Comparison of ENCODE assay signal across 1 cellular context in genomic region chr3:136861890-136862610, GRCh38.
TF ChIP-seq lines count a peak whose summit lies in the region.

Gene NCK1 (plus strand): TSS chr3:136862208. CDS start chr3:136928002, 65,794 bp downstream.

TF ChIP-seq in K562, 482 proteins besides CTCF, POLR2A, EP300 and RAD21 (continued from another document and continues in another):
- TF ChIP-seq ZBTB40 (IDR thresholded peaks at IDR 0.05) (0 out of 2 replicates have a peak, but pooled peaks have one; percentile 24), ZBTB40 (CRISPR knock-in tag; IDR thresholded peaks at IDR 0.05) (no peak), GTF2A2 (tag; IDR thresholded peaks at IDR 0.05) (no peak), NCOA6 (IDR thresholded peaks at IDR 0.05) (peak; percentile 40; the same call in 1 of the 2 replicates), GATAD2A (IDR thresholded peaks at IDR 0.05) (no peak), ZBTB1 (CRISPR knock-in tag; IDR thresholded peaks at IDR 0.05; ENCODE audit: borderline replicate concordance, low read depth) (peak; percentile 50; the same call in 1 of the 2 replicates), ZNF23 (CRISPR knock-in tag; IDR thresholded peaks at IDR 0.05) (no peak), ZFP91 (CRISPR knock-in tag; IDR thresholded peaks at IDR 0.05) (no peak), GATAD2B (IDR thresholded peaks at IDR 0.05; ENCODE audit: borderline replicate concordance) (no peak), MCM7 (IDR thresholded peaks at IDR 0.05) (no peak), HDAC3 (IDR thresholded peaks at IDR 0.05; ENCODE audit: borderline replicate concordance, partially characterized antibody) (no peak), SIX5 (IDR thresholded peaks at IDR 0.05; ENCODE audit: borderline replicate concordance in 1 of 2, insufficient read depth in 1 of 2, low read depth in 1 of 2, low read length in 2 of 2) (no peak), IFI16 (CRISPR knock-in tag; IDR thresholded peaks at IDR 0.05) (no peak), ZNF551 (CRISPR knock-in tag; IDR thresholded peaks at IDR 0.05) (no peak), KLF6 (CRISPR knock-in tag; IDR thresholded peaks at IDR 0.05; ENCODE audit: borderline replicate concordance) (no peak), KDM5B (IDR thresholded peaks at IDR 0.05; ENCODE audit: insufficient replicate concordance, low read depth, low read length) (peak; percentile 94), BHLHE40 (IDR thresholded peaks at IDR 0.05; ENCODE audit: low read length) (peak; percentile 75), HIVEP1 (CRISPR knock-in tag; IDR thresholded peaks at IDR 0.05) (no peak), BRCA1 (IDR thresholded peaks at IDR 0.05) (no peak), BRCA1 (CRISPR knock-in tag; IDR thresholded peaks at IDR 0.05) (no peak), HDGF (IDR thresholded peaks at IDR 0.05) (no peak), MIER1 (IDR thresholded peaks at IDR 0.05; ENCODE audit: low read depth) (no peak), FUS (optimal IDR thresholded peaks at IDR 0.05; ENCODE audit: low read depth, low read length) (no peak), TAF7 (tag; IDR thresholded peaks at IDR 0.05) (no peak), MTA1 (IDR thresholded peaks at IDR 0.05; ENCODE audit: borderline replicate concordance) (no peak), POLR2AphosphoS2 (IDR thresholded peaks at IDR 0.05; ENCODE audit: low read length) (no peak), OTX1 (CRISPR knock-in tag; IDR thresholded peaks at IDR 0.05) (no peak), NR4A1 (CRISPR knock-in tag; IDR thresholded peaks at IDR 0.05) (no peak), NR4A1 (tag; IDR thresholded peaks at IDR 0.05) (no peak), ZNF212 (CRISPR knock-in tag; IDR thresholded peaks at IDR 0.05) (no peak), ZNF589 (CRISPR knock-in tag; IDR thresholded peaks at IDR 0.05; ENCODE audit: low read depth) (no peak), CTBP1 (IDR thresholded peaks at IDR 0.05; ENCODE audit: borderline replicate concordance) (peak; percentile 84), TCF7L2 (IDR thresholded peaks at IDR 0.05; ENCODE audit: low read depth, low read length) (no peak), USF1 (CRISPR knock-in tag; IDR thresholded peaks at IDR 0.05) (peak; percentile 48; the same call in 1 of the 2 replicates), NR1H2 (CRISPR knock-in tag; IDR thresholded peaks at IDR 0.05) (0 out of 2 replicates have a peak, but pooled peaks have one; percentile 37), ZBTB34 (CRISPR knock-in tag; IDR thresholded peaks at IDR 0.05) (no peak), ZNF584 (CRISPR knock-in tag; IDR thresholded peaks at IDR 0.05; ENCODE audit: low read depth) (no peak), MYC (IDR thresholded peaks at IDR 0.05; ENCODE audit: low read depth, low read length) (peak; percentile 85), MYC (CRISPR knock-in tag; IDR thresholded peaks at IDR 0.05; ENCODE audit: borderline replicate concordance, low read depth) (no peak), CREM (IDR thresholded peaks at IDR 0.05; ENCODE audit: low read depth) (peak; percentile 85), ZNF740 (CRISPR knock-in tag; IDR thresholded peaks at IDR 0.05) (peak; percentile 77), ZNF740 (tag; IDR thresholded peaks at IDR 0.05) (no peak), EGR1 (conservative IDR thresholded peaks at IDR 0.05) (peak; percentile 9), ZNF449 (CRISPR knock-in tag; IDR thresholded peaks at IDR 0.05) (no peak), E4F1 (CRISPR knock-in tag; IDR thresholded peaks at IDR 0.05; ENCODE audit: borderline replicate concordance) (no peak), SETDB1 (IDR thresholded peaks at IDR 0.05; ENCODE audit: low read length) (no peak), RNF219 (CRISPR knock-in tag; IDR thresholded peaks at IDR 0.05) (no peak), ZNF224 (CRISPR knock-in tag; IDR thresholded peaks at IDR 0.05) (no peak; the same call in 1 of the 2 replicates)
